ENCODE assay signal across 1 cellular context in the genomic region with DNA sequence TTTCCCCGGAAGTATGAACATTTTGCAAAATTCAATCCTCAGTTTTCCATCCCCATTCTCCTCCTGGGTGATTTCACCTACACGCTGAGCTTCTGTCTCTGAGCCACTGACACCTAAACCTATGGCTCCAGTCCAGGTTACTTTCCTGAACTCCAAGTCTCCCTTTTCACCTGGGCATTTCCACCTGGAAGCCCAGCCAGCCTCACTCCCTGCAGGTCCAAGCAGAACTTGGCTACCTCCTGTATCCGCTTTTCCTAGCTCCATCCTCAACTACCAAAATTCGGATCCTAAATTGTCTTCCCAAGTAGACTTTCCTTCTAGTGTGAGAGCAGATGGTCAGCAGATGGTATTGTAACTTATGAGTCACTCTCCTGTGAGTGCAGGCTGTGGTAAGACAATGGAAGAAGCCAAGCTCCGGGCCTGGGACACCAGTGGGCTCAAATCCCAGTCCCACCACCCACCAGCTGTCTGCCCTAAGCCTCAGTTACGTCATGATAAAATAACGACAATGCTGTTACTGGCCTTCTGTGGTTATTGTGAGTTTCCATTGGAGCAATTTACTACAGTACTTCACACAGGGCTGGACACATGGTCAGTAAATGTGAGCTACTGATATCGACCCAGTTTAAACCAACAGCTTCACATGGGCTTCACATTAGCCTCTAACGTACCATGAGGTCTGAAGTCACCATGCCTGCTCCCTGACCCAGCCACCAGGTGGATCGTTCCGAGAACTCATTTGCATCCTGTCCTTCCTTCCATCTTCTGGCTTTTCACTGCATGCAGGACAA.
TF ChIP-seq lines count a peak whose summit lies in the region.

No MANE protein-coding gene starts in this region.

TF ChIP-seq in HCT116, 20 proteins besides CTCF, POLR2A, EP300 and RAD21 (continued from another document):
- TF ChIP-seq, protein P1, sequence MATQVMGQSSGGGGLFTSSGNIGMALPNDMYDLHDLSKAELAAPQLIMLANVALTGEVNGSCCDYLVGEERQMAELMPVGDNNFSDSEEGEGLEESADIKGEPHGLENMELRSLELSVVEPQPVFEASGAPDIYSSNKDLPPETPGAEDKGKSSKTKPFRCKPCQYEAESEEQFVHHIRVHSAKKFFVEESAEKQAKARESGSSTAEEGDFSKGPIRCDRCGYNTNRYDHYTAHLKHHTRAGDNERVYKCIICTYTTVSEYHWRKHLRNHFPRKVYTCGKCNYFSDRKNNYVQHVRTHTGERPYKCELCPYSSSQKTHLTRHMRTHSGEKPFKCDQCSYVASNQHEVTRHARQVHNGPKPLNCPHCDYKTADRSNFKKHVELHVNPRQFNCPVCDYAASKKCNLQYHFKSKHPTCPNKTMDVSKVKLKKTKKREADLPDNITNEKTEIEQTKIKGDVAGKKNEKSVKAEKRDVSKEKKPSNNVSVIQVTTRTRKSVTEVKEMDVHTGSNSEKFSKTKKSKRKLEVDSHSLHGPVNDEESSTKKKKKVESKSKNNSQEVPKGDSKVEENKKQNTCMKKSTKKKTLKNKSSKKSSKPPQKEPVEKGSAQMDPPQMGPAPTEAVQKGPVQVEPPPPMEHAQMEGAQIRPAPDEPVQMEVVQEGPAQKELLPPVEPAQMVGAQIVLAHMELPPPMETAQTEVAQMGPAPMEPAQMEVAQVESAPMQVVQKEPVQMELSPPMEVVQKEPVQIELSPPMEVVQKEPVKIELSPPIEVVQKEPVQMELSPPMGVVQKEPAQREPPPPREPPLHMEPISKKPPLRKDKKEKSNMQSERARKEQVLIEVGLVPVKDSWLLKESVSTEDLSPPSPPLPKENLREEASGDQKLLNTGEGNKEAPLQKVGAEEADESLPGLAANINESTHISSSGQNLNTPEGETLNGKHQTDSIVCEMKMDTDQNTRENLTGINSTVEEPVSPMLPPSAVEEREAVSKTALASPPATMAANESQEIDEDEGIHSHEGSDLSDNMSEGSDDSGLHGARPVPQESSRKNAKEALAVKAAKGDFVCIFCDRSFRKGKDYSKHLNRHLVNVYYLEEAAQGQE (IDR thresholded peaks at IDR 0.05; ENCODE audit: low read depth): no peak
- TF ChIP-seq EZH2 (IDR thresholded peaks at IDR 0.05): no peak
- no peak for TF ChIP-seq EGR1 (IDR thresholded peaks at IDR 0.05; ENCODE audit: low read depth)
- TF ChIP-seq, protein P2, sequence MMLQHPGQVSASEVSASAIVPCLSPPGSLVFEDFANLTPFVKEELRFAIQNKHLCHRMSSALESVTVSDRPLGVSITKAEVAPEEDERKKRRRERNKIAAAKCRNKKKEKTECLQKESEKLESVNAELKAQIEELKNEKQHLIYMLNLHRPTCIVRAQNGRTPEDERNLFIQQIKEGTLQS (IDR thresholded peaks at IDR 0.05): no peak
